Comparison of ENCODE assay signal across 9 cellular contexts in genomic region chr15:72200395-72201237, GRCh38. TPM values are rescaled to one million over a fixed set of nuclear protein-coding genes. Genes with fewer than 3 reads are reported as not detected.
DNase-seq lines count a peak whose midpoint lies in the region; ATAC-seq and TF ChIP-seq lines count a peak whose summit lies in the region.
"Had no signal": no experiment of that assay in that cellular context is flagged by ENCODE, and none has a peak within 500 bp of the region (broad histone marks: within the 10 kb centered on the region; RNA-seq: fewer than 3 reads in every experiment).

No MANE protein-coding gene starts in this region.

- no peaks in the 10 kb centered on the region for H3K9me3 ChIP-seq in SU-DHL-6 (ENCODE audit: insufficient read depth, low read length)
- H3K9me3 ChIP-seq in esophagus squamous epithelium = no peaks in the 10 kb centered on the region
- no peaks in the 10 kb centered on the region for H3K9me3 ChIP-seq in stomach
- H3K9me3 ChIP-seq: vagina had no signal

- TF ChIP-seq EP300 in stomach (IDR thresholded peaks at IDR 0.05) = no peak

- TF ChIP-seq POLR2A in esophagus squamous epithelium (IDR thresholded peaks at IDR 0.05) (no peak), stomach (IDR thresholded peaks at IDR 0.05) (no peak)

- H3K4me3 Mint-ChIP-seq in activated T-cell treated with anti-CD3 and anti-CD28 coated beads, Interleukin-2, amount 50 U/mL, for 72 hours = no peak overlapping the region

- peaks cover 31% of the 10 kb centered on the region for H3K4me1 Mint-ChIP-seq in activated T-cell treated with anti-CD3 and anti-CD28 coated beads, Interleukin-2, amount 50 U/mL, for 72 hours (ENCODE audit: low read depth)

- no peaks in the 10 kb centered on the region for H3K9me3 Mint-ChIP-seq in activated T-cell treated with anti-CD3 and anti-CD28 coated beads, Interleukin-2, amount 50 U/mL, for 72 hours

- no peak for DNase-seq in activated T-cell treated with anti-CD3 and anti-CD28 coated beads, Interleukin-2, amount 50 U/mL, for 72 hours
- DNase-seq in activated T-cell treated with anti-CD3 and anti-CD28 coated beads for 4 hours (no peak), esophagus squamous epithelium (lab: John Stamatoyannopoulos, UW) (no peak), stomach (no peak), NCI-H2196 treated with DMSO at 0.1 percent for 48 hours (lab: John Stamatoyannopoulos, UW; ENCODE audit: unreplicated experiment) (no peak)

- 69 to 78% methylated on average over 8 to 10 of the region's 15 CpGs for WGBS in esophagus squamous epithelium, 2 donors
- WGBS in stomach, 5 donors = 81 to 93% (median 82%) methylated on average over 10 to 15 of the region's 15 CpGs

- peak overlapping the region; percentile 1 for H3K27ac Mint-ChIP-seq in activated T-cell treated with anti-CD3 and anti-CD28 coated beads, Interleukin-2, amount 50 U/mL, for 72 hours

- H2AFZ ChIP-seq in SU-DHL-6 (ENCODE audit: low read depth, low read length, severe bottlenecking) = no peak overlapping the region

- no peaks in the 10 kb centered on the region for H3K9me2 ChIP-seq in SU-DHL-6 (replicated peaks; ENCODE audit: insufficient read depth, low read length)

- peaks cover 19 to 92% (median 38%) of the 10 kb centered on the region in 3 donors for H3K4me1 ChIP-seq in esophagus squamous epithelium
- H3K4me1 ChIP-seq in stomach = peaks cover 14 to 54% (median 26%) of the 10 kb centered on the region in 4 donors

- no peak overlapping the region for H3K4me2 ChIP-seq in SU-DHL-6 (ENCODE audit: low read depth, low read length, poor library complexity, severe bottlenecking)

- peaks cover 14 to 41% of the 10 kb centered on the region in 2 donors for H3K36me3 Mint-ChIP-seq in activated T-cell treated with anti-CD3 and anti-CD28 coated beads, Interleukin-2, amount 50 U/mL, for 72 hours (ENCODE audit: insufficient read depth in 2 of 2)

- no peak overlapping the region for H3K9ac ChIP-seq in SU-DHL-6 (ENCODE audit: low read length)

- no peaks in the 10 kb centered on the region for H3K27me3 Mint-ChIP-seq in activated T-cell treated with anti-CD3 and anti-CD28 coated beads, Interleukin-2, amount 50 U/mL, for 72 hours (ENCODE audit: low read depth)

- no peaks in the 10 kb centered on the region for H3K79me2 ChIP-seq in SU-DHL-6 (ENCODE audit: insufficient read depth, low read length)

- TF ChIP-seq CTCF in SU-DHL-6 (IDR thresholded peaks at IDR 0.05; ENCODE audit: insufficient read depth, low read length, poor library complexity, severe bottlenecking) = no peak
- TF ChIP-seq CTCF in esophagus squamous epithelium (IDR thresholded peaks at IDR 0.05) = no peak
- no peak for TF ChIP-seq CTCF in stomach (IDR thresholded peaks at IDR 0.05)

- H3F3A ChIP-seq in SU-DHL-6 (ENCODE audit: insufficient read depth) = peaks cover 42% of the 10 kb centered on the region

- no peaks in the 10 kb centered on the region for H3K27me3 ChIP-seq in SU-DHL-6 (ENCODE audit: low read length)
- H3K27me3 ChIP-seq in esophagus squamous epithelium = peaks cover 0 to 13% (median 0%) of the 10 kb centered on the region in 4 donors
- peaks cover 0 to 14% (median 10%) of the 10 kb centered on the region in 3 donors for H3K27me3 ChIP-seq in stomach
- H3K27me3 ChIP-seq: vagina had no signal

- intact Hi-C loops in esophagus squamous epithelium (cut with DNase I) = no loop called here
- intact Hi-C loops in stomach (cut with DNase I; ENCODE audit: low total_unique reads) = loop anchor here (5.0 kb wide), 1 partner anchor 82 kb away; no protein-coding TSS in a partner anchor

- H3K27ac ChIP-seq in SU-DHL-6 (ENCODE audit: low read depth, low read length) (0 out of 2 replicates have a peak overlapping the region, but pooled peaks have one; percentile 14), esophagus squamous epithelium (peak overlapping the region in 3 of 4 donors; percentile 3 to 79 (median 21)), stomach (peak overlapping the region in 3 of 5 donors; percentile 20 to 52 (median 46))
- H3K27ac ChIP-seq: vagina had no signal

- H3K4me3 ChIP-seq in SU-DHL-6 (ENCODE audit: insufficient read depth, low read length, poor library complexity, severe bottlenecking) (no peak overlapping the region), esophagus squamous epithelium (no peak overlapping the region), stomach (no peak overlapping the region)
- H3K4me3 ChIP-seq: vagina had no signal

- ATAC-seq in activated T-cell treated with anti-CD3 and anti-CD28 coated beads, Interleukin-2, amount 50 U/mL, for 72 hours (replicated peaks in 1 of 2) = no peak
- ATAC-seq in HG02588 (IDR thresholded peaks at IDR 0.05; ENCODE audit: unreplicated experiment) (no peak), HG02970 (IDR thresholded peaks at IDR 0.05; ENCODE audit: low FRiP score, unreplicated experiment) (no peak)

- H3K36me3 ChIP-seq in SU-DHL-6 (ENCODE audit: low read length) = peaks cover 26% of the 10 kb centered on the region
- H3K36me3 ChIP-seq in esophagus squamous epithelium = peaks cover 43 to 74% (median 53%) of the 10 kb centered on the region in 3 donors
- peaks cover 57 to 74% (median 73%) of the 10 kb centered on the region in 4 donors for H3K36me3 ChIP-seq in stomach

- H4K20me1 ChIP-seq in SU-DHL-6 (ENCODE audit: low read depth, low read length) = peaks cover 13% of the 10 kb centered on the region; the same call in 1 of the 2 replicates

RNA-seq across cellular contexts. Expression of gene GRAMD2A, which starts 3.0 kb away (rescaled TPM):
- total RNA-seq in activated T-cell treated with anti-CD3 and anti-CD28 coated beads, Interleukin-2, amount 50 U/mL, for 72 hours = under 1 TPM in 1 of 2 donors, not detected in 1; 0.07 TPM
- total RNA-seq in esophagus squamous epithelium (1 to 10 TPM; 1.2 to 8.0 (median 3.7) TPM), stomach (under 1 TPM in 2 of 5 donors, not detected in 3; 0.29 to 0.92 TPM)
- polyA plus RNA-seq in stomach = under 1 TPM in 2 of 3 donors, not detected in 1; 0.37 to 0.80 TPM

RNA-seq across cellular contexts. Expression of gene PKM, which starts 30.4 kb away (rescaled TPM):
- 1,000 to 10,000 TPM; 1,066 to 1,119 TPM for total RNA-seq in activated T-cell treated with anti-CD3 and anti-CD28 coated beads, Interleukin-2, amount 50 U/mL, for 72 hours
- 1,000 to 10,000 TPM in 2 of 4 donors, 100 to 1,000 TPM in 2; 504 to 1,134 (median 964) TPM for total RNA-seq in esophagus squamous epithelium
- 100 to 1,000 TPM in 4 of 5 donors, 10 to 100 TPM in 1; 79.9 to 452 (median 274) TPM for total RNA-seq in stomach
- polyA plus RNA-seq in stomach = 100 to 1,000 TPM; 150 to 332 (median 271) TPM
